ENCODE assay signal across 21 cellular contexts in the genomic region with DNA sequence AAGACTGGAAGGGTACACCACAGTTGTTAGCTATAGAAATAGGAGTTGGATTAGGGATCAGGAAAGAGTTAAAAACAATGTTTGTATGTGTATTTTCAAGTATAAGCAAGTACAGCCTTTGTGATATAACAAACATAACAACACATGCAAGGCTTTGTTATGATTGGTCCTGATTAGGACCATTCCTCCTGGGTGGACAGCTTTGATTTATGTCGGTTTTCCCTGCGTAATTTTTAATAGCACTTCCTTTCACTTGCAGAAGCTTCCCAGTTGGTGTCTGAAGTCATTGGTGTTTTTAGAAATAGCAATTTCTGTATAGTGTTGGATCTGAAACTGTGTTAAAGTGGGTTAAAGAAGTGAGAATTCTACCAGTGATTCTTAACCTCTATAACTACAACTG.
"Had no signal": no experiment of that assay in that cellular context is flagged by ENCODE, and none has a peak within 500 bp of the region (broad histone marks: within the 10 kb centered on the region; RNA-seq: fewer than 3 reads in every experiment).

No MANE protein-coding gene starts in this region.

- H3K9me3 Mint-ChIP-seq: central memory CD8-positive, alpha-beta T cell had no signal

- H3K36me3 ChIP-seq: adrenal gland, colonic mucosa, gastrocnemius medialis, suprapubic skin had no signal

- H3K27ac ChIP-seq: adrenal gland, colonic mucosa, gastrocnemius medialis, suprapubic skin, tibial nerve had no signal

- H3K4me3 Mint-ChIP-seq: activated CD8-positive, alpha-beta T cell treated with anti-CD3 and anti-CD28 coated beads, Interleukin-2, amount 10 ng/mL, durations not matched to agents 7 days and 5 days; activated naive CD8-positive, alpha-beta T cell; central memory CD8-positive, alpha-beta T cell; nephron progenitor cell; stimulated activated effector memory CD8-positive, alpha-beta T cell treated with anti-CD3 and anti-CD28 coated beads, Interleukin-12 subunit alpha, Interleukin-12 subunit beta, amount 100 ng/mL, for 72 hours; stimulated activated naive CD8-positive, alpha-beta T cell treated with anti-CD3 and anti-CD28 coated beads, Interleukin-15, amount 100 ng/mL, for 72 hours had no signal

- H3K27ac Mint-ChIP-seq: activated CD8-positive, alpha-beta T cell treated with anti-CD3 and anti-CD28 coated beads, Interleukin-2, amount 10 ng/mL, durations not matched to agents 7 days and 5 days; activated naive CD8-positive, alpha-beta T cell; nephron progenitor cell; stimulated activated effector memory CD8-positive, alpha-beta T cell treated with anti-CD3 and anti-CD28 coated beads, Interleukin-12 subunit alpha, Interleukin-12 subunit beta, amount 100 ng/mL, for 72 hours had no signal

- DNase-seq: activated CD4-positive, alpha-beta T cell treated with anti-CD3 and anti-CD28 coated beads for 1 hour; activated CD4-positive, alpha-beta T cell treated with anti-CD3 and anti-CD28 coated beads, Interleukin-2, amount 50 U/mL, for 1 hour; activated CD8-positive, alpha-beta T cell treated with anti-CD3 and anti-CD28 coated beads, Interleukin-2, amount 10 ng/mL, durations not matched to agents 7 days and 5 days; activated gamma-delta T cell treated with Interleukin-2 at 50 U/mL for 16 hours; activated T-cell treated with anti-CD3 and anti-CD28 coated beads, Interleukin-2, amount 50 U/mL, for 1 hour; adrenal gland; colonic mucosa; gastrocnemius medialis; hippocampal formation; left ventricle myocardium superior; nephron progenitor cell; nucleus accumbens; small intestine; stimulated activated CD4-positive, alpha-beta T cell treated with anti-CD3 and anti-CD28 coated beads, Interleukin-2, amount 100 ng/mL, for 24 hours; stimulated activated naive CD8-positive, alpha-beta T cell treated with anti-CD3 and anti-CD28 coated beads, Interleukin-15, amount 100 ng/mL, for 72 hours; T-helper 9 cell had no signal

- H3K4me3 ChIP-seq: adrenal gland, colonic mucosa, gastrocnemius medialis, suprapubic skin, tibial nerve had no signal

- H3K9me3 ChIP-seq: adrenal gland, colonic mucosa, gastrocnemius medialis, suprapubic skin had no signal

- H3K4me1 ChIP-seq: colonic mucosa, suprapubic skin had no signal

- H3K27me3 Mint-ChIP-seq: activated naive CD8-positive, alpha-beta T cell; central memory CD8-positive, alpha-beta T cell; stimulated activated naive CD8-positive, alpha-beta T cell treated with anti-CD3 and anti-CD28 coated beads, Interleukin-15, amount 100 ng/mL, for 72 hours had no signal

- H3K27me3 ChIP-seq: adrenal gland, colonic mucosa, gastrocnemius medialis, suprapubic skin, tibial nerve had no signal
